Comparison of ENCODE assay signal across 12 cellular contexts in genomic region chr11:119624102-119624615, GRCh38.
DNase-seq lines count a peak whose midpoint lies in the region; ATAC-seq, FAIRE-seq and TF ChIP-seq lines count a peak whose summit lies in the region.
"Had no signal": no experiment of that assay in that cellular context is flagged by ENCODE, and none has a peak within 500 bp of the region (broad histone marks: within the 10 kb centered on the region; RNA-seq: fewer than 3 reads in every experiment).

No MANE protein-coding gene starts in this region.

- H2BK5ac ChIP-seq in H1 (ENCODE audit: low read depth, low read length) = peak overlapping the region; percentile 66; the same call in 1 of the 2 replicates

- peak in 1 of 2 experiments; percentile 52; a peak in 2 of 4 replicates for TF ChIP-seq RAD21 in H1 (IDR thresholded peaks at IDR 0.05 in 1 of 2, conservative IDR thresholded peaks at IDR 0.05 in 1 of 2; ENCODE audit: low read depth in 2 of 2, low read length in 2 of 2)

- H3K4me3 Mint-ChIP-seq in activated CD4-positive, alpha-beta T cell treated with anti-CD3 and anti-CD28 coated beads for 36 hours = no peak overlapping the region
- H3K4me3 Mint-ChIP-seq: activated B cell treated with CpG ODN at 0.5 μM for 24 hours; stimulated activated naive B cell treated with anti-CD40 and anti-IgM and Interleukin-4, amounts not matched to agents 10 μg/mL and 1 μg/mL and 100 μg/mL, for 72 hours had no signal

- H3K18ac ChIP-seq in H1 (ENCODE audit: extremely low read depth, low read length) = no peak overlapping the region; the same call in none of the 2 replicates

- no peak for TF ChIP-seq EP300 in H1 (IDR thresholded peaks at IDR 0.05; ENCODE audit: borderline replicate concordance in 1 of 2, low read depth in 2 of 2, low read length in 2 of 2)

- peaks cover 10% of the 10 kb centered on the region for H3K27me3 Mint-ChIP-seq in activated CD4-positive, alpha-beta T cell treated with anti-CD3 and anti-CD28 coated beads for 36 hours

- 27% methylated on average over 9 of the region's 9 CpGs; no CpG with 5 or more reads in 1 of the 2 experiments for WGBS in H1 (ENCODE audit: extremely low coverage in 1 of 2, insufficient coverage in 1 of 2, insufficient read length in 1 of 2, insufficient replicate concordance in 2 of 2, low coverage in 1 of 2, low lambda C conversion rate in 2 of 2, missing lambda C conversion rate in 1 of 2), 2 experiments
- 43 to 100% (median 48%) methylated on average over 1 to 9 of the region's 9 CpGs; no CpG with 5 or more reads in 1 of the 4 donors for WGBS in adrenal gland, 4 donors

- no peaks in the 10 kb centered on the region for H3K9me3 ChIP-seq in H1 (ENCODE audit: insufficient read depth in 2 of 2, low read depth in 1 of 2, low read length in 1 of 2)
- H3K9me3 ChIP-seq in adrenal gland (replicated peaks in 1 of 3) = no peaks in the 10 kb centered on the region

- H3K4me1 ChIP-seq in H1 (replicated peaks in 1 of 4; ENCODE audit: control insufficient read depth in 3 of 4, insufficient read depth in 4 of 4, low read length in 3 of 4) (peaks cover 5 to 30% (median 17%) of the 10 kb centered on the region in 4 experiments), adrenal gland (replicated peaks in 1 of 2) (peaks cover 6 to 8% of the 10 kb centered on the region in 2 donors)
- H3K4me1 ChIP-seq: parathyroid adenoma had no signal

- no peaks in the 10 kb centered on the region for H3K9me3 Mint-ChIP-seq in activated CD4-positive, alpha-beta T cell treated with anti-CD3 and anti-CD28 coated beads for 36 hours (ENCODE audit: low read depth)
- H3K9me3 Mint-ChIP-seq: activated B cell treated with CpG ODN at 0.5 μM for 24 hours; stimulated activated naive B cell treated with anti-CD40 and anti-IgM and Interleukin-4, amounts not matched to agents 10 μg/mL and 1 μg/mL and 100 μg/mL, for 72 hours had no signal

- no peak overlapping the region for H4K5ac ChIP-seq in H1 (ENCODE audit: insufficient read length, low read depth, low read length)

- H3K27me3 ChIP-seq in H1 (replicated peaks in 1 of 4; ENCODE audit: control insufficient read depth in 3 of 4, extremely low read depth in 1 of 4, insufficient read depth in 3 of 4, low read length in 3 of 4) (no peaks in the 10 kb centered on the region; a peak in 2 of 7 replicates), adrenal gland (no peaks in the 10 kb centered on the region)

- H3K4me3 ChIP-seq in H1 (ENCODE audit: extremely low read depth in 1 of 4, insufficient read depth in 2 of 4, low read depth in 3 of 4, low read length in 4 of 4) = no peak overlapping the region
- no peak overlapping the region for H3K4me3 ChIP-seq in retinal pigment epithelial cell (ENCODE audit: low read length)
- no peak overlapping the region for H3K4me3 ChIP-seq in adrenal gland

- no peak for FAIRE-seq in H1 (lab: Jason Lieb, UNC)

- no peak for ATAC-seq in activated CD4-positive, alpha-beta T cell treated with anti-CD3 and anti-CD28 coated beads for 36 hours
- ATAC-seq: stimulated activated naive B cell treated with anti-CD40 and anti-IgM and Interleukin-4, amounts not matched to agents 10 μg/mL and 1 μg/mL and 100 μg/mL, for 72 hours had no signal

- H3K27ac Mint-ChIP-seq in activated CD4-positive, alpha-beta T cell treated with anti-CD3 and anti-CD28 coated beads for 36 hours = no peak overlapping the region
- H3K27ac Mint-ChIP-seq: activated B cell treated with CpG ODN at 0.5 μM for 24 hours; stimulated activated naive B cell treated with anti-CD40 and anti-IgM and Interleukin-4, amounts not matched to agents 10 μg/mL and 1 μg/mL and 100 μg/mL, for 72 hours had no signal

- intact Hi-C loops in activated CD4-positive, alpha-beta T cell treated with anti-CD3 and anti-CD28 coated beads for 36 hours (cut with DNase I, micrococcal nuclease) = loop anchor here in 1 of 2 experiments (5.0 kb wide), 1 partner anchor 142 kb away; no protein-coding TSS in a partner anchor
- intact Hi-C loops in adrenal gland (cut with DNase I) = no loop called here

- H2AFZ ChIP-seq in H1 (ENCODE audit: low read length) = no peak overlapping the region
- H2AFZ ChIP-seq: parathyroid adenoma had no signal

- no peaks in the 10 kb centered on the region for H3K79me1 ChIP-seq in H1 (ENCODE audit: low read depth, low read length)

- no peak overlapping the region for H3K4ac ChIP-seq in H1 (replicated peaks; ENCODE audit: insufficient read length, low read depth, low read length)

- no peaks in the 10 kb centered on the region for H3K23me2 ChIP-seq in H1 (ENCODE audit: low read depth, low read length)

- H3K56ac ChIP-seq in H1 (replicated peaks; ENCODE audit: insufficient read length, low read depth, low read length) = no peak overlapping the region

- no peak overlapping the region for H3K4me2 ChIP-seq in H1 (ENCODE audit: insufficient read depth in 1 of 2, low read depth in 2 of 2, low read length in 2 of 2)

- H3K23ac ChIP-seq in H1 (ENCODE audit: insufficient read length) = no peak overlapping the region

- no peak for TF ChIP-seq POLR2A in H1 (IDR thresholded peaks at IDR 0.05; ENCODE audit: control extremely low read depth in 1 of 2, low read depth in 2 of 2, low read length in 2 of 2)
- no peak for TF ChIP-seq POLR2A in adrenal gland (IDR thresholded peaks at IDR 0.05)

- H2BK20ac ChIP-seq in H1 (ENCODE audit: low read length) = no peak overlapping the region

- no peaks in the 10 kb centered on the region for H3K36me3 Mint-ChIP-seq in activated CD4-positive, alpha-beta T cell treated with anti-CD3 and anti-CD28 coated beads for 36 hours (ENCODE audit: low read depth)
- H3K36me3 Mint-ChIP-seq: stimulated activated naive B cell treated with anti-CD40 and anti-IgM and Interleukin-4, amounts not matched to agents 10 μg/mL and 1 μg/mL and 100 μg/mL, for 72 hours had no signal

- TF ChIP-seq CTCF in LNCAP (IDR thresholded peaks at IDR 0.05) (peak; percentile 81), H1 (IDR thresholded peaks at IDR 0.05; ENCODE audit: control extremely low read depth in 1 of 3, insufficient read depth in 1 of 3, low read depth in 1 of 3, low read length in 3 of 3) (peak; percentile 50 to 77 (median 56); a peak in 3 of 4 replicates), retinal pigment epithelial cell (conservative IDR thresholded peaks at IDR 0.05; ENCODE audit: low read depth, low read length) (peak; percentile 52), adrenal gland (IDR thresholded peaks at IDR 0.05) (peak in 1 of 6 experiments; percentile 43)

- H2BK15ac ChIP-seq in H1 (ENCODE audit: low read length) = peak overlapping the region; percentile 97; the same call in 1 of the 2 replicates

- H3K79me2 ChIP-seq in H1 (ENCODE audit: control insufficient read depth in 1 of 2, insufficient read depth in 2 of 2, low read length in 2 of 2) = no peaks in the 10 kb centered on the region
- H3K79me2 ChIP-seq: parathyroid adenoma had no signal

- H3K27ac ChIP-seq in H1 (ENCODE audit: low read depth, low read length) (no peak overlapping the region), adrenal gland (no peak overlapping the region)
- H3K27ac ChIP-seq: parathyroid adenoma had no signal

- no peak overlapping the region for H2BK12ac ChIP-seq in H1 (ENCODE audit: low read depth, low read length)

- H4K20me1 ChIP-seq in H1 (replicated peaks in 1 of 2; ENCODE audit: control insufficient read depth in 1 of 2, insufficient read depth in 2 of 2, low read length in 2 of 2) = peaks cover 0 to 2% of the 10 kb centered on the region in 2 experiments

- no peak overlapping the region for H3K9ac ChIP-seq in H1 (replicated peaks in 1 of 4; ENCODE audit: extremely low read depth in 1 of 4, low read depth in 3 of 4, low read length in 3 of 4)
- H3K9ac ChIP-seq: parathyroid adenoma had no signal

- POLR2A ChIA-PET in activated CD4-positive, alpha-beta T cell treated with anti-CD3 and anti-CD28 coated beads for 36 hours (lab: Charles Lee) = no interaction called here
- POLR2A ChIA-PET in H1 (lab: Charles Lee; ENCODE audit: partially characterized antibody) = no interaction called here

- peak; percentile 14 for DNase-seq in activated CD4-positive, alpha-beta T cell treated with anti-CD3 and anti-CD28 coated beads for 36 hours
- DNase-seq in activated CD4-positive, alpha-beta T cell treated with anti-CD3 and anti-CD28 coated beads for 4 hours = no peak
- no peak for DNase-seq in H1 (ENCODE audit: low read depth in 1 of 2, low spot score in 2 of 2)
- DNase-seq in retinal pigment epithelial cell (ENCODE audit: low read depth) = no peak
- DNase-seq in NCI-H345 treated with DMSO at 0.1 percent for 48 hours (lab: John Stamatoyannopoulos, UW; ENCODE audit: unreplicated experiment) = no peak
- DNase-seq in NCI-H2196 treated with DMSO at 0.1 percent for 48 hours (lab: John Stamatoyannopoulos, UW; ENCODE audit: unreplicated experiment) = no peak
- no peak for DNase-seq in adrenal gland
- DNase-seq: activated B cell treated with CpG ODN at 0.5 μM for 24 hours; NCI-H1417; stimulated activated naive B cell treated with anti-CD40 and anti-IgM and Interleukin-4, amounts not matched to agents 10 μg/mL and 1 μg/mL and 100 μg/mL, for 72 hours had no signal

- H4K91ac ChIP-seq in H1 (replicated peaks; ENCODE audit: insufficient read length, low read length) = peak overlapping the region; percentile 17

- H2BK120ac ChIP-seq in H1 (replicated peaks; ENCODE audit: low read depth, low read length) = no peak overlapping the region

- CTCF ChIA-PET in activated CD4-positive, alpha-beta T cell treated with anti-CD3 and anti-CD28 coated beads for 36 hours (lab: Charles Lee) = interaction anchor here (0.6 to 3.8 kb wide), 11 partner anchors 14 to 484 kb away, joined by 3 to 9 read pairs (median 4); no protein-coding TSS in a partner anchor
- CTCF ChIA-PET in H1 (lab: Charles Lee; ENCODE audit: partially characterized antibody) = interaction anchor here (0.5 to 14.8 kb wide), 40 partner anchors 10 to 879 kb away, joined by 3 to 245 read pairs (median 4); partner anchors contain the start of gene NECTIN1

- no peak overlapping the region for H3K14ac ChIP-seq in H1 (ENCODE audit: insufficient read length)

- H3K36me3 ChIP-seq in H1 (ENCODE audit: control insufficient read depth in 2 of 4, insufficient read depth in 4 of 4, low read length in 3 of 4) = no peaks in the 10 kb centered on the region
- H3K36me3 ChIP-seq in adrenal gland (replicated peaks in 1 of 2) = no peaks in the 10 kb centered on the region

- no peaks in the 10 kb centered on the region for H3K4me1 Mint-ChIP-seq in activated CD4-positive, alpha-beta T cell treated with anti-CD3 and anti-CD28 coated beads for 36 hours

- H4K8ac ChIP-seq in H1 (ENCODE audit: extremely low read depth, insufficient read depth, low read length) = no peak overlapping the region; the same call in 1 of the 2 replicates

- no peak overlapping the region; the same call in 1 of the 2 replicates for H2AK5ac ChIP-seq in H1 (ENCODE audit: low read depth, low read length)

TF ChIP-seq in H1, 55 proteins besides CTCF, POLR2A, EP300 and RAD21 (continues in another document):
- TF ChIP-seq CHD2 (IDR thresholded peaks at IDR 0.05; ENCODE audit: low read length) = no peak
- no peak for TF ChIP-seq SIX5 (IDR thresholded peaks at IDR 0.05; ENCODE audit: low read depth, low read length)
- no peak for TF ChIP-seq TEAD4 (IDR thresholded peaks at IDR 0.05; ENCODE audit: low read depth, low read length)
- TF ChIP-seq SRF (IDR thresholded peaks at IDR 0.05; ENCODE audit: low read depth, low read length) = no peak
- TF ChIP-seq NRF1 (IDR thresholded peaks at IDR 0.05; ENCODE audit: low read depth, low read length) = no peak
